ENCODE assay signal across 9 cellular contexts in the genomic region with DNA sequence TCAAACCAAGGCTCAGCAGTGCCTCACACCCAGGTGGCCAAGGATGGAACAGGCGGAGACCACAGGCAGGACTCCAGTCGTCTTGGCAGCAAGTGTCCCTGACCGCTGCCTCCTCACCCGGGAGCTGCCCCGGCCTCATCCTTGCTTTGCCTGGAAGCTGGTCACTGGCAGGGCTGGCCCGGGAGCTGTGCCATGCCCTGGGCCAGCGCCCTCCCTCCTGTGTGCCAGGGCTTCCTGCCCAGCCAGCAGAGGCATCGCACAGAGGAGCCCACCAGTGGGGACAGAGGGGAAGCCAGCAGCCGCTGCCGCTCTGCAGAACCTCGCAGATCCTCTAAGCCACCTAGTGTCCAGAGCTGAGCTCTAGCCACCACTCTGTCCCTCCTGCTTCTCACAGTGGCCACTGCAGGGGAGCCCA. TPM values are rescaled to one million over a fixed set of nuclear protein-coding genes. Genes with fewer than 3 reads are reported as not detected.
DNase-seq lines count a peak whose midpoint lies in the region; ATAC-seq and TF ChIP-seq lines count a peak whose summit lies in the region.
"Had no signal": no experiment of that assay in that cellular context is flagged by ENCODE, and none has a peak within 500 bp of the region (broad histone marks: within the 10 kb centered on the region; RNA-seq: fewer than 3 reads in every experiment).

No MANE protein-coding gene starts in this region.

- H2AFZ ChIP-seq in mammary epithelial cell (ENCODE audit: low read depth, low read length) (no peak overlapping the region), Karpas-422 (ENCODE audit: low read length) (no peak overlapping the region)

- no peaks in the 10 kb centered on the region for H3K4me1 ChIP-seq in mammary epithelial cell (ENCODE audit: insufficient read depth, low read length)
- H3K4me1 ChIP-seq in Karpas-422 (ENCODE audit: low read length), result no peaks in the 10 kb centered on the region

- H4K20me1 ChIP-seq in mammary epithelial cell (ENCODE audit: insufficient read depth, low read length), result no peaks in the 10 kb centered on the region
- no peaks in the 10 kb centered on the region for H4K20me1 ChIP-seq in Karpas-422 (ENCODE audit: insufficient read depth, low read depth, low read length)

- in situ Hi-C loops in mammary epithelial cell (cut with MboI; ENCODE audit: low sequenced_read_pairs in 2 of 2), result no loop called here

- no peaks in the 10 kb centered on the region for H3K9me2 ChIP-seq in Karpas-422 (replicated peaks; ENCODE audit: insufficient read depth, low read length)

- H3K4me3 Mint-ChIP-seq in activated CD8-positive, alpha-beta memory T cell treated with anti-CD3 and anti-CD28 coated beads, Interleukin-2, amount 10 ng/mL, durations not matched to agents 7 days and 5 days, result no peak overlapping the region
- H3K4me3 Mint-ChIP-seq: naive thymus-derived CD4-positive, alpha-beta T cell had no signal

- H3K9me3 ChIP-seq in mammary epithelial cell (replicated peaks; ENCODE audit: insufficient read depth, low read length), result no peaks in the 10 kb centered on the region
- H3K9me3 ChIP-seq in Karpas-422 (ENCODE audit: low read length), result no peaks in the 10 kb centered on the region

- peak; percentile 8 to 32 for TF ChIP-seq CTCF in mammary epithelial cell (conservative IDR thresholded peaks at IDR 0.05 in 1 of 2, IDR thresholded peaks at IDR 0.05 in 1 of 2; ENCODE audit: extremely low read depth in 1 of 2, insufficient read depth in 1 of 2, low read depth in 1 of 2, low read length in 2 of 2)

- no peaks in the 10 kb centered on the region for H3K9me3 Mint-ChIP-seq in activated CD8-positive, alpha-beta memory T cell treated with anti-CD3 and anti-CD28 coated beads, Interleukin-2, amount 10 ng/mL, durations not matched to agents 7 days and 5 days (ENCODE audit: low read depth)
- H3K9me3 Mint-ChIP-seq: naive thymus-derived CD4-positive, alpha-beta T cell had no signal

- H3K4me3 ChIP-seq in mammary epithelial cell (replicated peaks in 1 of 3; ENCODE audit: insufficient read depth in 1 of 3, low read depth in 2 of 3, low read length in 3 of 3) (no peak overlapping the region), Karpas-422 (ENCODE audit: low read length) (no peak overlapping the region)

- peaks cover 4% of the 10 kb centered on the region for H3K4me1 Mint-ChIP-seq in activated CD8-positive, alpha-beta memory T cell treated with anti-CD3 and anti-CD28 coated beads, Interleukin-2, amount 10 ng/mL, durations not matched to agents 7 days and 5 days

- H3K4me2 ChIP-seq in mammary epithelial cell (ENCODE audit: insufficient read depth, low read depth, low read length) (peak overlapping the region; percentile 26), Karpas-422 (ENCODE audit: low read depth, low read length, poor library complexity, severe bottlenecking) (no peak overlapping the region)

- H3K27ac Mint-ChIP-seq in activated CD8-positive, alpha-beta memory T cell treated with anti-CD3 and anti-CD28 coated beads, Interleukin-2, amount 10 ng/mL, durations not matched to agents 7 days and 5 days, result no peak overlapping the region
- H3K27ac Mint-ChIP-seq: naive thymus-derived CD4-positive, alpha-beta T cell had no signal

- dilution Hi-C loops in mammary epithelial cell (cut with HindIII; ENCODE audit: low sequenced_read_pairs), result no loop called here

- no peaks in the 10 kb centered on the region for H3K27me3 ChIP-seq in mammary epithelial cell (ENCODE audit: insufficient read depth, low read length)
- H3K27me3 ChIP-seq in Karpas-422 (ENCODE audit: low read length), result no peaks in the 10 kb centered on the region

- peak; percentile 36; the same call in 1 of the 2 replicates for TF ChIP-seq RAD21 in Ishikawa (IDR thresholded peaks at IDR 0.05; ENCODE audit: low read depth)

- peaks cover 43% of the 10 kb centered on the region for H3K27me3 Mint-ChIP-seq in activated CD8-positive, alpha-beta memory T cell treated with anti-CD3 and anti-CD28 coated beads, Interleukin-2, amount 10 ng/mL, durations not matched to agents 7 days and 5 days

- CTCF ChIA-PET in mammary epithelial cell (lab: Charles Lee; ENCODE audit: low non-redundant PET), result no interaction called here
- CTCF ChIA-PET in activated CD8-positive, alpha-beta memory T cell treated with anti-CD3 and anti-CD28 coated beads, Interleukin-2, amount 10 ng/mL, durations not matched to agents 7 days and 5 days (lab: Charles Lee), result no interaction called here

- H3K36me3 ChIP-seq in mammary epithelial cell (ENCODE audit: insufficient read depth, low read length) (no peaks in the 10 kb centered on the region), Karpas-422 (ENCODE audit: insufficient read depth, low read length) (no peaks in the 10 kb centered on the region)

- H3K27ac ChIP-seq in mammary epithelial cell (ENCODE audit: insufficient read depth, low read depth, low read length) (no peak overlapping the region), substantia nigra (ENCODE audit: low read depth, low read length, poor library complexity, severe bottlenecking) (no peak overlapping the region), Karpas-422 (ENCODE audit: low read length) (no peak overlapping the region)

- H3K79me2 ChIP-seq in mammary epithelial cell (ENCODE audit: insufficient read depth, low read length) (peaks cover 42% of the 10 kb centered on the region), Karpas-422 (ENCODE audit: low read length) (no peaks in the 10 kb centered on the region)

- no peaks in the 10 kb centered on the region for H3K36me3 Mint-ChIP-seq in activated CD8-positive, alpha-beta memory T cell treated with anti-CD3 and anti-CD28 coated beads, Interleukin-2, amount 10 ng/mL, durations not matched to agents 7 days and 5 days
- H3K36me3 Mint-ChIP-seq: naive thymus-derived CD4-positive, alpha-beta T cell had no signal

- no peak for DNase-seq in mammary epithelial cell
- no peak for DNase-seq in left colon
- DNase-seq in substantia nigra (lab: John Stamatoyannopoulos, UW), result peak in 43 of 49 donors; percentile 4 to 88 (median 54)
- no peak for DNase-seq in cortex of kidney (lab: John Stamatoyannopoulos, UW)
- no peak for DNase-seq in Karpas-422
- no peak for DNase-seq in activated CD8-positive, alpha-beta memory T cell treated with anti-CD3 and anti-CD28 coated beads, Interleukin-2, amount 10 ng/mL, durations not matched to agents 7 days and 5 days
- no peak for DNase-seq in germinal center (ENCODE audit: low spot score)
- DNase-seq: naive thymus-derived CD4-positive, alpha-beta T cell had no signal

- BruUV-seq in mammary epithelial cell (replicated peaks; lab: Mats Ljungman, UMichigan), result no TSS peak

- TF ChIP-seq EP300 in Ishikawa (IDR thresholded peaks at IDR 0.05; ENCODE audit: borderline replicate concordance), result no peak

- no peak overlapping the region for H3K9ac ChIP-seq in mammary epithelial cell (ENCODE audit: insufficient read depth, low read length)
- H3K9ac ChIP-seq in Karpas-422 (ENCODE audit: low read length), result no peak overlapping the region

- intact Hi-C loops in mammary epithelial cell (cut with micrococcal nuclease) (no loop called here), left colon (cut with DNase I, micrococcal nuclease) (no loop called here)

- peak; percentile 37 for ATAC-seq in left colon
- ATAC-seq in activated CD8-positive, alpha-beta memory T cell treated with anti-CD3 and anti-CD28 coated beads, Interleukin-2, amount 10 ng/mL, durations not matched to agents 7 days and 5 days, result no peak
- ATAC-seq: naive thymus-derived CD4-positive, alpha-beta T cell had no signal

- WGBS in mammary epithelial cell (ENCODE audit: low coverage, missing lambda C conversion rate), result no CpG with 5 or more reads among the region's 11 CpGs

TF ChIP-seq in Ishikawa, 13 proteins besides CTCF, POLR2A, EP300 and RAD21:
- TF ChIP-seq, protein P1, sequence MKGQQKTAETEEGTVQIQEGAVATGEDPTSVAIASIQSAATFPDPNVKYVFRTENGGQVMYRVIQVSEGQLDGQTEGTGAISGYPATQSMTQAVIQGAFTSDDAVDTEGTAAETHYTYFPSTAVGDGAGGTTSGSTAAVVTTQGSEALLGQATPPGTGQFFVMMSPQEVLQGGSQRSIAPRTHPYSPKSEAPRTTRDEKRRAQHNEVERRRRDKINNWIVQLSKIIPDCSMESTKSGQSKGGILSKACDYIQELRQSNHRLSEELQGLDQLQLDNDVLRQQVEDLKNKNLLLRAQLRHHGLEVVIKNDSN (IDR thresholded peaks at IDR 0.05), result no peak
- TF ChIP-seq ZBTB7A (IDR thresholded peaks at IDR 0.05; ENCODE audit: low read depth) (no peak), NFIC (IDR thresholded peaks at IDR 0.05) (no peak), TEAD4 (IDR thresholded peaks at IDR 0.05) (no peak), YY1 (IDR thresholded peaks at IDR 0.05; ENCODE audit: low read depth) (no peak), TAF1 (IDR thresholded peaks at IDR 0.05; ENCODE audit: low read depth) (no peak), CREB1 (IDR thresholded peaks at IDR 0.05; ENCODE audit: low read depth) (no peak), EGR1 (IDR thresholded peaks at IDR 0.05) (no peak), FOXM1 (IDR thresholded peaks at IDR 0.05; ENCODE audit: borderline replicate concordance, low read depth) (no peak), TCF12 (IDR thresholded peaks at IDR 0.05; ENCODE audit: low read depth) (no peak), CEBPB (IDR thresholded peaks at IDR 0.05) (no peak)

RNA-seq across cellular contexts. Expression of a gene that starts 7.8 kb away (rescaled TPM):
- total RNA-seq in mammary epithelial cell, result 10 to 100 TPM; 13.0 to 14.1 TPM
- polyA plus RNA-seq in mammary epithelial cell, result 4.3 TPM
- polyA minus RNA-seq in mammary epithelial cell, result 4.5 TPM
- 10 to 100 TPM; 61.3 to 63.8 TPM for total RNA-seq in left colon
- 1.3 TPM in 2 replicates for total RNA-seq in Karpas-422 (2014; rRNA removed; shearing (Covaris generic); ENCODE audit: low replicate concordance)
- 10 to 100 TPM in 1 of 2 experiments, 1 to 10 TPM in 1; 8.8 to 16.3 TPM for total RNA-seq in activated CD8-positive, alpha-beta memory T cell treated with anti-CD3 and anti-CD28 coated beads, Interleukin-2, amount 10 ng/mL, durations not matched to agents 7 days and 5 days

Comparison
In these comparisons a context has a peak if more than half of its experiments do, and no peak if none do; other contexts are left out.
1. DNase-seq: peak in substantia nigra (43 of 49); none in mammary epithelial cell (single experiment), left colon (0 of 2), cortex of kidney (single experiment), Karpas-422 (single experiment), activated CD8-positive, alpha-beta memory T cell treated with anti-CD3 and anti-CD28 coated beads, Interleukin-2, amount 10 ng/mL, durations not matched to agents 7 days and 5 days (single experiment) and germinal center (single experiment).